Comparison of ENCODE assay signal across 1 cellular context in genomic region chr20:49987868-49988690, GRCh38.
TF ChIP-seq lines count a peak whose summit lies in the region.

No MANE protein-coding gene starts in this region.

TF ChIP-seq in IMR-90, 13 proteins besides CTCF, POLR2A, EP300 and RAD21:
- TF ChIP-seq CEBPB (IDR thresholded peaks at IDR 0.05; ENCODE audit: low read depth, low read length) (no peak), MAZ (IDR thresholded peaks at IDR 0.05; ENCODE audit: borderline replicate concordance, low read depth, low read length) (peak; percentile 46; the same call in 1 of the 2 replicates), USF2 (IDR thresholded peaks at IDR 0.05; ENCODE audit: low read depth, low read length) (peak; percentile 2; the same call in 1 of the 2 replicates), NFE2L2 (IDR thresholded peaks at IDR 0.05; ENCODE audit: low read depth, low read length) (no peak), BHLHE40 (IDR thresholded peaks at IDR 0.05; ENCODE audit: low read depth, low read length) (no peak), SMC3 (IDR thresholded peaks at IDR 0.05; ENCODE audit: low read depth, low read length) (no peak), RCOR1 (IDR thresholded peaks at IDR 0.05; ENCODE audit: insufficient replicate concordance, low read length) (no peak), FOS (IDR thresholded peaks at IDR 0.05; ENCODE audit: low read depth, low read length) (no peak), MXI1 (IDR thresholded peaks at IDR 0.05; ENCODE audit: borderline replicate concordance, low read depth, low read length) (no peak), ELK1 (IDR thresholded peaks at IDR 0.05; ENCODE audit: borderline replicate concordance, low read depth, low read length) (no peak), CHD1 (IDR thresholded peaks at IDR 0.05; ENCODE audit: low read depth, low read length) (no peak), MAFK (IDR thresholded peaks at IDR 0.05; ENCODE audit: low read depth, low read length) (no peak), RFX5 (IDR thresholded peaks at IDR 0.05; ENCODE audit: low read depth, low read length) (no peak)
